ENCODE assay signal across 1 cellular context in genomic region chr11:69463181-69463891, GRCh38.
A peak's percentile ranks its signal among the peaks of the same experiment; 100 is the strongest.
TF ChIP-seq lines count a peak whose summit lies in the region.

No MANE protein-coding gene starts in this region.

TF ChIP-seq in K562, 482 proteins besides CTCF, POLR2A, EP300 and RAD21 (continued from another document):
- TF ChIP-seq BCLAF1 (IDR thresholded peaks at IDR 0.05; ENCODE audit: borderline replicate concordance in 1 of 2, control insufficient read depth in 1 of 2, low read depth in 2 of 2, low read length in 1 of 2) (no peak), MAFK (IDR thresholded peaks at IDR 0.05; ENCODE audit: low read length) (0 out of 2 replicates have a peak, but pooled peaks have one; percentile 3), HDAC3 (IDR thresholded peaks at IDR 0.05; ENCODE audit: borderline replicate concordance, partially characterized antibody) (no peak), ZBTB49 (CRISPR knock-in tag; IDR thresholded peaks at IDR 0.05; ENCODE audit: borderline replicate concordance) (no peak), NKRF (IDR thresholded peaks at IDR 0.05; ENCODE audit: borderline replicate concordance) (no peak), ZNF609 (CRISPR knock-in tag; IDR thresholded peaks at IDR 0.05; ENCODE audit: borderline replicate concordance) (no peak), RFX1 (IDR thresholded peaks at IDR 0.05) (peak; percentile 93), SMARCE1 (IDR thresholded peaks at IDR 0.05) (no peak), ZNF395 (CRISPR knock-in tag; IDR thresholded peaks at IDR 0.05) (no peak)
